Comparison of ENCODE assay signal across 8 cellular contexts in the genomic region with DNA sequence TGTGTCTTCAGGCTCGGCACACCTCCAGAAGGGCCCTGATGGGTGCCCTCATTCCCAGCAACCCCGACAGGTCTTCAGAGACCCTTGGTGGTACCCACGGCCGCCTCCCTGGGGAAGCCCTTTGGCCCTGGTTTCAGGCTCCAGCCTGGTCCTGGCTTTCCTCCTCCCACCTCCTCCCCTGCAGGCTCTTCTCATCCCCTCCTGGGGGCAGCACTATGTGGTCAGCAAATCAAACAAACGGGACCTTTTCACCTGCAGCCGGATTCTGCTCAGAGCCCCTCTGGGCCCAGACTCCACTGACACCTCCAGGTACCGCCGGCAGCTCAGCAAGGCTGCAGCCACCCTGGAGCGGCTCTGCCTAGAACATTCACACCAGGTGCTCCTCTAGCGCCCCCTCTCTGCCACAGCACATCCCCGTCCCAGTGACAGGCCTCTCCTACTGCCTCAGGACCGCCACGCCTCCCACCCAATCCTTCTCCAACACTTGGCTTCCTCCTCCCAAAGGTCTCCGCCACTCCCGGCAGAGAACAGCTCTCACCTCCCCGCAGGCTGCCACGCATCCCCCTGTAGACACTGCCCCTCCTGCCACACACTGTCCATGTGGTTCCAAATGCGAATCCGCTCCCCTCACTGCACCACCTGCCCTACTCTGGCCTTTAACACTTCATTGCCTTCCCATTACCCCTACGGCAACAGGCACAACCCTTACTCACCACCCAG. TPM values are rescaled to one million over a fixed set of nuclear protein-coding genes. Genes with fewer than 3 reads are reported as not detected.
DNase-seq lines count a peak whose midpoint lies in the region; ATAC-seq, FAIRE-seq and TF ChIP-seq lines count a peak whose summit lies in the region.

No MANE protein-coding gene starts in this region.

- CTCF ChIA-PET in HepG2 (lab: Yijun Ruan, JAX; ENCODE audit: low intra/inter-chr PET ratio, low total read pairs) = interaction anchor here (0.6 to 4.8 kb wide), 2 partner anchors 45 to 181 kb away, joined by 3 to 92 read pairs; no protein-coding TSS in a partner anchor

- DNase-seq in SIG-M5 treated with dmso at 0.1 percent for 504 hours (lab: John Stamatoyannopoulos, UW; ENCODE audit: unreplicated experiment) = peak; percentile 16
- no peak for DNase-seq in SIG-M5 (lab: John Stamatoyannopoulos, UW)
- peak; percentile 79 for DNase-seq in NCI-H2196 treated with DMSO at 0.1 percent for 48 hours (lab: John Stamatoyannopoulos, UW; ENCODE audit: unreplicated experiment)
- no peak for DNase-seq in astrocyte (ENCODE audit: low read depth)
- DNase-seq in HepG2 (ENCODE audit: low spot score) = peak; percentile 51
- DNase-seq in urothelium cell line (ENCODE audit: low spot score) = peak; percentile 56
- no peak for DNase-seq in epidermal melanocyte (ENCODE audit: insufficient read length, low spot score)

- peak; percentile 60 for TF ChIP-seq RAD21 in HepG2 (CRISPR knock-in tag; IDR thresholded peaks at IDR 0.05)

- no peak for TF ChIP-seq POLR2A in HepG2 (IDR thresholded peaks at IDR 0.05; ENCODE audit: insufficient read depth in 1 of 2, low read depth in 2 of 2, low read length in 2 of 2)

- FAIRE-seq in astrocyte (lab: Jason Lieb, UNC) (no peak), HepG2 (lab: Jason Lieb, UNC) (no peak), urothelium cell line (lab: Jason Lieb, UNC) (peak; percentile 13)

- H2AFZ ChIP-seq in astrocyte (ENCODE audit: low read depth, low read length) (no peak overlapping the region), HepG2 (ENCODE audit: low read length) (no peak overlapping the region)

- H3K4me3 ChIP-seq in astrocyte (ENCODE audit: insufficient read depth, low read depth, low read length) = no peak overlapping the region
- H3K4me3 ChIP-seq in HepG2 (replicated peaks in 1 of 3; ENCODE audit: insufficient read depth in 1 of 3, low read depth in 2 of 3, low read length in 3 of 3) = no peak overlapping the region

- 91% methylated on average over 14 of the region's 20 CpGs for WGBS in HepG2 (ENCODE audit: low lambda C conversion rate)

- H3K4me2 ChIP-seq in astrocyte (ENCODE audit: low read length) (no peak overlapping the region), HepG2 (ENCODE audit: low read depth, low read length) (no peak overlapping the region)

- H3K36me3 ChIP-seq in astrocyte (ENCODE audit: insufficient read depth, low read length) (no peaks in the 10 kb centered on the region), HepG2 (replicated peaks in 1 of 2; ENCODE audit: control insufficient read depth in 1 of 2, insufficient read depth in 2 of 2, low read length in 2 of 2) (peaks cover 1 to 20% of the 10 kb centered on the region in 2 experiments; a peak in 4 of 5 replicates)

- H3K9me3 ChIP-seq in astrocyte (ENCODE audit: insufficient read depth, low read depth, low read length) (no peaks in the 10 kb centered on the region), HepG2 (ENCODE audit: low read length) (no peaks in the 10 kb centered on the region)

- no peaks in the 10 kb centered on the region for H3K9me3 Mint-ChIP-seq in astrocyte (ENCODE audit: unreplicated experiment)

- no peak overlapping the region for H3K9ac ChIP-seq in astrocyte (ENCODE audit: low read length)
- no peak overlapping the region for H3K9ac ChIP-seq in HepG2 (ENCODE audit: insufficient read depth, low read depth, low read length)

- H4K20me1 ChIP-seq in astrocyte (ENCODE audit: insufficient read depth, low read length) = peaks cover 35% of the 10 kb centered on the region
- no peaks in the 10 kb centered on the region for H4K20me1 ChIP-seq in HepG2 (ENCODE audit: insufficient read depth, low read length)

- H3K4me1 ChIP-seq in astrocyte (ENCODE audit: insufficient read depth, low read length) (peaks cover 18% of the 10 kb centered on the region), HepG2 (ENCODE audit: insufficient read depth, low read length) (peaks cover 19% of the 10 kb centered on the region)

- H3K36me3 Mint-ChIP-seq in astrocyte (ENCODE audit: low read depth, unreplicated experiment) = peaks cover 6% of the 10 kb centered on the region

- H3K4me3 Mint-ChIP-seq in astrocyte (ENCODE audit: unreplicated experiment) = no peak overlapping the region

- no peaks in the 10 kb centered on the region for H3K4me1 Mint-ChIP-seq in astrocyte (ENCODE audit: low read depth, unreplicated experiment)

- TF ChIP-seq CTCF in astrocyte (IDR thresholded peaks at IDR 0.05; ENCODE audit: insufficient read depth, low read depth, low read length) (peak; percentile 64), HepG2 (CRISPR knock-in tag; IDR thresholded peaks at IDR 0.05) (peak; percentile 64)

- no peaks in the 10 kb centered on the region for H3K27me3 Mint-ChIP-seq in astrocyte (ENCODE audit: low read depth, unreplicated experiment)

- POLR2A ChIA-PET in HepG2 (lab: Yijun Ruan, JAX) = interaction anchor here (0.8 kb wide), 1 partner anchor 56 kb away, joined by 3 read pairs; no protein-coding TSS in a partner anchor

- intact Hi-C loops in HepG2 (cut with micrococcal nuclease; ENCODE audit: unreplicated experiment) = no loop called here

- H3K27me3 ChIP-seq in astrocyte (ENCODE audit: insufficient read depth, low read length) (no peaks in the 10 kb centered on the region), HepG2 (ENCODE audit: control insufficient read depth in 1 of 2, insufficient read depth in 2 of 2, low read length in 2 of 2) (no peaks in the 10 kb centered on the region)

- TF ChIP-seq EP300 in HepG2 (IDR thresholded peaks at IDR 0.05; ENCODE audit: low read depth in 2 of 2, low read length in 2 of 2) (no peak), HepG2 (CRISPR knock-in tag; IDR thresholded peaks at IDR 0.05; ENCODE audit: borderline replicate concordance) (no peak)

- in situ Hi-C loops in HepG2 (cut with HindIII; ENCODE audit: extremely low pct_ligation_motif_present, low pct_unique_long_range_greater_than_20kb) = no loop called here

- H3K27ac ChIP-seq in astrocyte (ENCODE audit: low read depth, low read length) (no peak overlapping the region), HepG2 (ENCODE audit: extremely low read length, insufficient read depth, low read length) (no peak overlapping the region)

- H3K27ac Mint-ChIP-seq in astrocyte (ENCODE audit: unreplicated experiment) = peak overlapping the region; percentile 10

- ATAC-seq in HepG2 (peak; percentile 71), GM18870 (IDR thresholded peaks at IDR 0.05; ENCODE audit: unreplicated experiment) (no peak)

- peaks cover 3% of the 10 kb centered on the region for H3K79me2 ChIP-seq in astrocyte (ENCODE audit: insufficient read depth, low read length)
- no peaks in the 10 kb centered on the region for H3K79me2 ChIP-seq in HepG2 (ENCODE audit: insufficient read depth, low read length)

- BruUV-seq in HepG2 (replicated peaks; lab: Mats Ljungman, UMichigan) = no TSS peak

RNA-seq across cellular contexts. Expression of a gene that starts 12.0 kb away (rescaled TPM):
- total RNA-seq in astrocyte (25.0 and 26.4 TPM in 2 replicates), HepG2 (2016; rRNA removed; fragmentation: Illumina TruSeq; extraction: Trizol) (5.9 and 9.9 TPM in 2 replicates)
- 5.5 and 8.0 TPM in 2 replicates for total RNA-seq in HepG2 (2016; cell fraction: cytosol; rRNA removed; fragmentation: Illumina TruSeq; extraction: Trizol; ENCODE audit: low read depth)
- 4.0 and 11.9 TPM in 2 replicates for total RNA-seq in HepG2 (2016; cell fraction: insoluble cytoplasmic fraction; rRNA removed; fragmentation: Illumina TruSeq; extraction: Trizol)
- total RNA-seq in HepG2 (2016; cell fraction: membrane; rRNA removed; fragmentation: Illumina TruSeq; extraction: Trizol) = 3.5 and 3.8 TPM in 2 replicates
- 13.2 and 15.4 TPM in 2 replicates for total RNA-seq in HepG2 (2016; cell fraction: nucleus; rRNA removed; fragmentation: Illumina TruSeq; extraction: Trizol)
- 14.3 and 17.1 TPM in 2 replicates for polyA plus RNA-seq in HepG2 (2011; rRNA removed)
- polyA plus RNA-seq in HepG2 (2011; cell fraction: cytosol; rRNA removed) = 2.7 and 6.4 TPM in 2 replicates
- 179 and 209 TPM in 2 replicates for polyA plus RNA-seq in HepG2 (2011; cell fraction: nucleus; rRNA removed)
- 9.1 and 11.1 TPM in 2 replicates for polyA plus RNA-seq in HepG2 (2012)
- 0.66 and 0.77 TPM in 2 replicates for polyA plus RNA-seq in HepG2 (2016; cell fraction: cytosol; fragmentation: Illumina TruSeq; extraction: Trizol; ENCODE audit: low read depth)
- polyA plus RNA-seq in HepG2 (2016; cell fraction: insoluble cytoplasmic fraction; fragmentation: Illumina TruSeq; extraction: Trizol; ENCODE audit: low read depth) = 4.2 and 5.3 TPM in 2 replicates
- polyA plus RNA-seq in HepG2 (2016; cell fraction: membrane; fragmentation: Illumina TruSeq; extraction: Trizol; ENCODE audit: low read depth) = 1.1 and 2.1 TPM in 2 replicates
- 28.1 and 39.8 TPM in 2 replicates for polyA plus RNA-seq in HepG2 (2016; cell fraction: nucleus; fragmentation: Illumina TruSeq; extraction: Trizol; ENCODE audit: insufficient read depth, low read depth)
- polyA minus RNA-seq in HepG2 (2011; rRNA and poly(A)+ RNA removed; ENCODE audit: low replicate concordance) = 26.6 and 27.6 TPM in 2 replicates
- 8.2 and 9.7 TPM in 2 replicates for polyA minus RNA-seq in HepG2 (2011; cell fraction: cytosol; rRNA and poly(A)+ RNA removed)
- polyA minus RNA-seq in HepG2 (2011; cell fraction: nucleus; rRNA and poly(A)+ RNA removed) = 35.3 and 35.7 TPM in 2 replicates

RNA-seq across cellular contexts. Expression of a gene that starts 21.3 kb away (rescaled TPM):
- 36.4 and 39.8 TPM in 2 replicates for total RNA-seq in astrocyte
- 75.3 and 77.0 TPM in 2 replicates for total RNA-seq in HepG2 (2016; rRNA removed; fragmentation: Illumina TruSeq; extraction: Trizol)
- 25.0 and 28.5 TPM in 2 replicates for total RNA-seq in HepG2 (2016; cell fraction: cytosol; rRNA removed; fragmentation: Illumina TruSeq; extraction: Trizol; ENCODE audit: low read depth)
- 71.5 and 76.4 TPM in 2 replicates for total RNA-seq in HepG2 (2016; cell fraction: insoluble cytoplasmic fraction; rRNA removed; fragmentation: Illumina TruSeq; extraction: Trizol)
- 43.5 and 45.7 TPM in 2 replicates for total RNA-seq in HepG2 (2016; cell fraction: membrane; rRNA removed; fragmentation: Illumina TruSeq; extraction: Trizol)
- total RNA-seq in HepG2 (2016; cell fraction: nucleus; rRNA removed; fragmentation: Illumina TruSeq; extraction: Trizol) = 42.9 and 52.3 TPM in 2 replicates
- polyA plus RNA-seq in HepG2 (2011; rRNA removed) = 79.9 and 83.3 TPM in 2 replicates
- 73.4 and 79.2 TPM in 2 replicates for polyA plus RNA-seq in HepG2 (2011; cell fraction: cytosol; rRNA removed)
- polyA plus RNA-seq in HepG2 (2011; cell fraction: nucleus; rRNA removed) = 121 and 132 TPM in 2 replicates
- polyA plus RNA-seq in HepG2 (2012) = 51.0 and 51.3 TPM in 2 replicates
- polyA plus RNA-seq in HepG2 (2016; cell fraction: cytosol; fragmentation: Illumina TruSeq; extraction: Trizol; ENCODE audit: low read depth) = 9.0 and 9.9 TPM in 2 replicates
- polyA plus RNA-seq in HepG2 (2016; cell fraction: insoluble cytoplasmic fraction; fragmentation: Illumina TruSeq; extraction: Trizol; ENCODE audit: low read depth) = 60.7 and 69.6 TPM in 2 replicates
- 16.3 and 18.8 TPM in 2 replicates for polyA plus RNA-seq in HepG2 (2016; cell fraction: membrane; fragmentation: Illumina TruSeq; extraction: Trizol; ENCODE audit: low read depth)
- 95.3 and 101 TPM in 2 replicates for polyA plus RNA-seq in HepG2 (2016; cell fraction: nucleus; fragmentation: Illumina TruSeq; extraction: Trizol; ENCODE audit: insufficient read depth, low read depth)
- polyA minus RNA-seq in HepG2 (2011; rRNA and poly(A)+ RNA removed; ENCODE audit: low replicate concordance) = 68.2 and 70.0 TPM in 2 replicates
- polyA minus RNA-seq in HepG2 (2011; cell fraction: cytosol; rRNA and poly(A)+ RNA removed) = 33.7 and 41.2 TPM in 2 replicates
- polyA minus RNA-seq in HepG2 (2011; cell fraction: nucleus; rRNA and poly(A)+ RNA removed) = 60.1 and 62.8 TPM in 2 replicates

RNA-seq across cellular contexts. Expression of a gene that starts 32.8 kb away (rescaled TPM):
- total RNA-seq in astrocyte (32.0 and 38.7 TPM in 2 replicates), HepG2 (2016; rRNA removed; fragmentation: Illumina TruSeq; extraction: Trizol) (6.9 and 18.2 TPM in 2 replicates)
- total RNA-seq in HepG2 (2016; cell fraction: cytosol; rRNA removed; fragmentation: Illumina TruSeq; extraction: Trizol; ENCODE audit: low read depth) = 2.8 and 3.3 TPM in 2 replicates
- 5.9 and 17.8 TPM in 2 replicates for total RNA-seq in HepG2 (2016; cell fraction: insoluble cytoplasmic fraction; rRNA removed; fragmentation: Illumina TruSeq; extraction: Trizol)
- 5.8 and 6.6 TPM in 2 replicates for total RNA-seq in HepG2 (2016; cell fraction: membrane; rRNA removed; fragmentation: Illumina TruSeq; extraction: Trizol)
- 22.5 and 25.6 TPM in 2 replicates for total RNA-seq in HepG2 (2016; cell fraction: nucleus; rRNA removed; fragmentation: Illumina TruSeq; extraction: Trizol)
- polyA plus RNA-seq in HepG2 (2011; rRNA removed) = 8.4 and 15.5 TPM in 2 replicates
- polyA plus RNA-seq in HepG2 (2011; cell fraction: cytosol; rRNA removed) = 9.0 and 15.7 TPM in 2 replicates
- polyA plus RNA-seq in HepG2 (2011; cell fraction: nucleus; rRNA removed) = 47.1 and 58.1 TPM in 2 replicates
- 9.8 and 16.9 TPM in 2 replicates for polyA plus RNA-seq in HepG2 (2012)
- polyA plus RNA-seq in HepG2 (2016; cell fraction: cytosol; fragmentation: Illumina TruSeq; extraction: Trizol; ENCODE audit: low read depth) = 2.3 and 2.6 TPM in 2 replicates
- 7.7 and 10.2 TPM in 2 replicates for polyA plus RNA-seq in HepG2 (2016; cell fraction: insoluble cytoplasmic fraction; fragmentation: Illumina TruSeq; extraction: Trizol; ENCODE audit: low read depth)
- polyA plus RNA-seq in HepG2 (2016; cell fraction: membrane; fragmentation: Illumina TruSeq; extraction: Trizol; ENCODE audit: low read depth) = 3.1 and 4.1 TPM in 2 replicates
- 40.8 and 43.4 TPM in 2 replicates for polyA plus RNA-seq in HepG2 (2016; cell fraction: nucleus; fragmentation: Illumina TruSeq; extraction: Trizol; ENCODE audit: insufficient read depth, low read depth)
- 1.2 and 47.2 TPM in 2 replicates for polyA minus RNA-seq in HepG2 (2011; rRNA and poly(A)+ RNA removed; ENCODE audit: low replicate concordance)
- polyA minus RNA-seq in HepG2 (2011; cell fraction: cytosol; rRNA and poly(A)+ RNA removed) = 18.8 and 21.5 TPM in 2 replicates
- 32.1 and 35.9 TPM in 2 replicates for polyA minus RNA-seq in HepG2 (2011; cell fraction: nucleus; rRNA and poly(A)+ RNA removed)

RNA-seq across cellular contexts. Expression of a gene that starts 53.3 kb away (rescaled TPM):
- 50.7 and 51.9 TPM in 2 replicates for total RNA-seq in astrocyte
- 39.5 and 51.8 TPM in 2 replicates for total RNA-seq in HepG2 (2016; rRNA removed; fragmentation: Illumina TruSeq; extraction: Trizol)
- total RNA-seq in HepG2 (2016; cell fraction: cytosol; rRNA removed; fragmentation: Illumina TruSeq; extraction: Trizol; ENCODE audit: low read depth) = 62.7 and 78.9 TPM in 2 replicates
- total RNA-seq in HepG2 (2016; cell fraction: insoluble cytoplasmic fraction; rRNA removed; fragmentation: Illumina TruSeq; extraction: Trizol) = 44.0 and 55.1 TPM in 2 replicates
- 48.0 and 59.1 TPM in 2 replicates for total RNA-seq in HepG2 (2016; cell fraction: membrane; rRNA removed; fragmentation: Illumina TruSeq; extraction: Trizol)
- total RNA-seq in HepG2 (2016; cell fraction: nucleus; rRNA removed; fragmentation: Illumina TruSeq; extraction: Trizol) = 21.8 and 30.9 TPM in 2 replicates
- 51.5 and 64.5 TPM in 2 replicates for polyA plus RNA-seq in HepG2 (2011; rRNA removed)
- polyA plus RNA-seq in HepG2 (2011; cell fraction: cytosol; rRNA removed) = 79.1 and 106 TPM in 2 replicates
- polyA plus RNA-seq in HepG2 (2011; cell fraction: nucleus; rRNA removed) = 59.7 and 63.8 TPM in 2 replicates
- 28.9 and 43.2 TPM in 2 replicates for polyA plus RNA-seq in HepG2 (2012)
- polyA plus RNA-seq in HepG2 (2016; cell fraction: cytosol; fragmentation: Illumina TruSeq; extraction: Trizol; ENCODE audit: low read depth) = 51.5 and 69.1 TPM in 2 replicates
- polyA plus RNA-seq in HepG2 (2016; cell fraction: insoluble cytoplasmic fraction; fragmentation: Illumina TruSeq; extraction: Trizol; ENCODE audit: low read depth) = 31.2 and 31.7 TPM in 2 replicates
- 35.5 and 47.0 TPM in 2 replicates for polyA plus RNA-seq in HepG2 (2016; cell fraction: membrane; fragmentation: Illumina TruSeq; extraction: Trizol; ENCODE audit: low read depth)
- 70.3 and 85.7 TPM in 2 replicates for polyA plus RNA-seq in HepG2 (2016; cell fraction: nucleus; fragmentation: Illumina TruSeq; extraction: Trizol; ENCODE audit: insufficient read depth, low read depth)
- 22.9 and 24.5 TPM in 2 replicates for polyA minus RNA-seq in HepG2 (2011; rRNA and poly(A)+ RNA removed; ENCODE audit: low replicate concordance)
- polyA minus RNA-seq in HepG2 (2011; cell fraction: cytosol; rRNA and poly(A)+ RNA removed) = 13.2 and 17.4 TPM in 2 replicates
- polyA minus RNA-seq in HepG2 (2011; cell fraction: nucleus; rRNA and poly(A)+ RNA removed) = 12.3 and 12.9 TPM in 2 replicates

Comparison
In these comparisons a context has a peak if more than half of its experiments do, and no peak if none do; other contexts are left out.
1. DNase-seq: peak in SIG-M5 treated with dmso at 0.1 percent for 504 hours (single experiment), NCI-H2196 treated with DMSO at 0.1 percent for 48 hours (single experiment), HepG2 (single experiment) and urothelium cell line (single experiment); none in SIG-M5 (single experiment), astrocyte (single experiment) and epidermal melanocyte (single experiment).